ENCODE assay signal across 21 cellular contexts in genomic region chr11:121721448-121721847, GRCh38.
DNase-seq lines count a peak whose midpoint lies in the region; ATAC-seq and TF ChIP-seq lines count a peak whose summit lies in the region.
"Had no signal": no experiment of that assay in that cellular context is flagged by ENCODE, and none has a peak within 500 bp of the region (broad histone marks: within the 10 kb centered on the region; RNA-seq: fewer than 3 reads in every experiment).

No MANE protein-coding gene starts in this region.

- H3K9me3 ChIP-seq in A673 (ENCODE audit: low read depth, low read length, poor library complexity, severe bottlenecking), result no peaks in the 10 kb centered on the region
- H3K9me3 ChIP-seq in endodermal cell (ENCODE audit: control insufficient read depth, low read length), result peaks cover 6% of the 10 kb centered on the region
- no peaks in the 10 kb centered on the region for H3K9me3 ChIP-seq in sigmoid colon
- no peaks in the 10 kb centered on the region for H3K9me3 ChIP-seq in PC-9 (ENCODE audit: insufficient read depth, low read depth)

- H3K27ac Mint-ChIP-seq in endodermal cell, result no peak overlapping the region
- H3K27ac Mint-ChIP-seq: CD8-positive, alpha-beta memory T cell had no signal

- no peaks in the 10 kb centered on the region for H3K36me3 Mint-ChIP-seq in endodermal cell (ENCODE audit: low read depth)

- no peak overlapping the region for H3K4me3 Mint-ChIP-seq in endodermal cell
- H3K4me3 Mint-ChIP-seq: CD8-positive, alpha-beta memory T cell had no signal

- TF ChIP-seq POLR2A in sigmoid colon (IDR thresholded peaks at IDR 0.05), result no peak

- H3K4me3 ChIP-seq in A673 (ENCODE audit: low read depth, low read length, poor library complexity, severe bottlenecking) (no peak overlapping the region), endodermal cell (ENCODE audit: low read length) (peak overlapping the region; percentile 8), sigmoid colon (no peak overlapping the region), PC-9 (no peak overlapping the region)

- H3K79me2 ChIP-seq in PC-9 (ENCODE audit: low read depth), result no peaks in the 10 kb centered on the region

- ATAC-seq in HG03175 (IDR thresholded peaks at IDR 0.05; ENCODE audit: unreplicated experiment), result no peak

- H3K9me2 ChIP-seq in PC-9 (ENCODE audit: insufficient read depth), result no peaks in the 10 kb centered on the region

- H3K9me3 Mint-ChIP-seq in endodermal cell, result no peaks in the 10 kb centered on the region
- H3K9me3 Mint-ChIP-seq: HFFc6 had no signal

- H3K27ac ChIP-seq in A673 (ENCODE audit: low read depth, low read length, poor library complexity, severe bottlenecking) (no peak overlapping the region), endodermal cell (ENCODE audit: low read depth, low read length) (no peak overlapping the region), layer of hippocampus (ENCODE audit: low read depth, low read length) (peak overlapping the region; percentile 98), sigmoid colon (peak overlapping the region; percentile 88 to 96 (median 89)), PC-9 (no peak overlapping the region)

- no peak for DNase-seq in A673 (ENCODE audit: low spot score)
- DNase-seq in endodermal cell, result no peak
- no peak for DNase-seq in sigmoid colon
- no peak for DNase-seq in PC-9
- DNase-seq in ureter (ENCODE audit: low spot score), result no peak
- DNase-seq in islet precursor cell, result no peak
- DNase-seq: Calu3; CD8-positive, alpha-beta memory T cell; DMS153; GM23248; H9; HFFc6; KG1; NCI-H1092 treated with DMSO at 0.1 percent for 48 hours; NCI-H1436 treated with DMSO at 0.1 percent for 48 hours; NCI-H2029; NCI-H226; NCI-H510A treated with DMSO at 0.1 percent for 48 hours; NCI-H748 treated with DMSO at 0.1 percent for 48 hours had no signal

- no peaks in the 10 kb centered on the region for H3F3A ChIP-seq in PC-9 (ENCODE audit: insufficient read depth, low read depth)

- intact Hi-C loops in A673 (cut with micrococcal nuclease; ENCODE audit: unreplicated experiment), result no loop called here
- intact Hi-C loops in sigmoid colon (cut with DNase I), result loop anchor here (5.0 kb wide), 1 partner anchor 381 kb away; no protein-coding TSS in a partner anchor
- intact Hi-C loops in PC-9 (cut with micrococcal nuclease; ENCODE audit: unreplicated experiment), result no loop called here

- peaks cover 20% of the 10 kb centered on the region for H3K4me1 Mint-ChIP-seq in endodermal cell
- H3K4me1 Mint-ChIP-seq: CD8-positive, alpha-beta memory T cell had no signal

- POLR2A ChIA-PET in A673 (lab: Charles Lee; ENCODE audit: low non-redundant PET) (no interaction called here), PC-9 (lab: Charles Lee; ENCODE audit: unreplicated experiment) (no interaction called here)

- no peak for TF ChIP-seq EP300 in sigmoid colon (IDR thresholded peaks at IDR 0.05)

- H2AFZ ChIP-seq in PC-9, result no peak overlapping the region

- BruUV-seq in A673 (replicated peaks; lab: Mats Ljungman, UMichigan) (TSS peak; percentile 85), PC-9 (replicated peaks; lab: Mats Ljungman, UMichigan) (no TSS peak)

- no peak overlapping the region for H3K4me2 ChIP-seq in PC-9

- no peak overlapping the region for H3K9ac ChIP-seq in endodermal cell (ENCODE audit: extremely low read depth, low read length, poor library complexity, severe bottlenecking)

- H3K36me3 ChIP-seq in A673 (ENCODE audit: insufficient read depth, low read length, poor library complexity, severe bottlenecking) (no peaks in the 10 kb centered on the region), endodermal cell (ENCODE audit: control insufficient read depth, insufficient read depth, low read length) (no peaks in the 10 kb centered on the region), sigmoid colon (no peaks in the 10 kb centered on the region), PC-9 (ENCODE audit: low read depth) (no peaks in the 10 kb centered on the region)

- CTCF ChIA-PET in A673 (lab: Charles Lee) (interaction anchor here (1.4 kb wide), 1 partner anchor 378 kb away, joined by 5 read pairs; no protein-coding TSS in a partner anchor), PC-9 (lab: Charles Lee) (no interaction called here)

- WGBS in endodermal cell (ENCODE audit: insufficient coverage in 1 of 2, insufficient read length in 1 of 2), 2 experiments, result 100% methylated on average over 1 of the region's 3 CpGs
- WGBS in sigmoid colon, 2 donors, result 93 to 94% methylated on average over 3 of the region's 3 CpGs

- H3K27me3 Mint-ChIP-seq in endodermal cell (ENCODE audit: insufficient read depth), result peaks cover 19% of the 10 kb centered on the region

- H3K27me3 ChIP-seq in A673 (replicated peaks; ENCODE audit: insufficient read depth, low read depth, low read length, poor library complexity) (no peaks in the 10 kb centered on the region), endodermal cell (ENCODE audit: control insufficient read depth, insufficient read depth, low read length, poor library complexity, severe bottlenecking) (no peaks in the 10 kb centered on the region), layer of hippocampus (ENCODE audit: control insufficient read depth, insufficient read depth, low read length) (no peaks in the 10 kb centered on the region), sigmoid colon (no peaks in the 10 kb centered on the region), PC-9 (ENCODE audit: insufficient read depth, low read depth) (peaks cover 11% of the 10 kb centered on the region)

- TF ChIP-seq CTCF in A673 (conservative IDR thresholded peaks at IDR 0.05; ENCODE audit: low read depth, low read length) (no peak), endodermal cell (conservative IDR thresholded peaks at IDR 0.05) (no peak), sigmoid colon (IDR thresholded peaks at IDR 0.05) (no peak), PC-9 (conservative IDR thresholded peaks at IDR 0.05) (no peak)

- no peaks in the 10 kb centered on the region for H4K20me1 ChIP-seq in PC-9 (ENCODE audit: insufficient read depth)

- peaks cover 24% of the 10 kb centered on the region for H3K4me1 ChIP-seq in A673 (ENCODE audit: insufficient read depth, low read length, poor library complexity, severe bottlenecking)
- peaks cover 6% of the 10 kb centered on the region for H3K4me1 ChIP-seq in endodermal cell (ENCODE audit: control insufficient read depth, insufficient read depth, low read length)
- peaks cover 0 to 23% (median 15%) of the 10 kb centered on the region in 4 donors for H3K4me1 ChIP-seq in sigmoid colon
- H3K4me1 ChIP-seq in PC-9 (replicated peaks; ENCODE audit: insufficient read depth), result no peaks in the 10 kb centered on the region

Comparison
In these comparisons a context has a peak if more than half of its experiments do, and no peak if none do; other contexts are left out.
1. H3K27ac ChIP-seq: peak in layer of hippocampus (single experiment) and sigmoid colon (4 of 4); none in A673 (single experiment), endodermal cell (single experiment) and PC-9 (single experiment).